20 cellular contexts compared by ENCODE assay signal in the genomic region with DNA sequence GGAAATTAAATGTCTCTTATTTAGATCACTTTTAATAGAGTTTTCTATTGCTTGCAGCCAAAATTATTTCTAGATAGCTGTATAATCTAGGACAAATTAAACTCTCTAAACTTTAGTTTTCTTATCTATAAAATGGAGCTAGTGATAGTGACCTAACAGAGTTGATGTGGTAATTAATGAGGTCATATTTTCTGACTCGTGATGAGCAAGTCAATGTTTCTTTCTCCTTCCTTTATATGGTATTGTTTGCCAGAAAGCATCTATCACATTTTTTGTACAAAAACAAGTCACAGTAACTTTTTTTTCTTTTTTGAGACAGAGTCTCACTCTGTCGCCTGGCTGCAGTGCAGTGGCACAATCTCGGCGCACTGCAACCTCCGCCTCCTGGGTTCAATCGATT.
"Had no signal": no experiment of that assay in that cellular context is flagged by ENCODE, and none has a peak within 500 bp of the region (broad histone marks: within the 10 kb centered on the region; RNA-seq: fewer than 3 reads in every experiment).

No MANE protein-coding gene starts in this region.

- H3K27ac ChIP-seq: ascending aorta, coronary artery, hepatocyte, neural progenitor cell, prostate gland, right atrium auricular region, skin epidermis, thoracic aorta, upper lobe of left lung, VCaP had no signal

- H3K27me3 ChIP-seq: ascending aorta, hepatocyte, neural progenitor cell, right atrium auricular region, upper lobe of left lung had no signal

- H3K9me3 ChIP-seq: ascending aorta, prostate gland, right atrium auricular region, thoracic aorta, upper lobe of left lung had no signal

- ATAC-seq: activated T-cell treated with anti-CD3 and anti-CD28 coated beads, Interleukin-2, amount 50 U/mL, for 4 hours; left cardiac atrium; naive thymus-derived CD4-positive, alpha-beta T cell; stimulated activated memory B cell treated with anti-CD40 and anti-IgM and Interleukin-4, amounts not matched to agents 10 μg/mL and 1 μg/mL and 100 μg/mL, for 72 hours had no signal

- H3K4me3 ChIP-seq: ascending aorta, coronary artery, hepatocyte, neural progenitor cell, prostate gland, right atrium auricular region, skin epidermis, thoracic aorta, upper lobe of left lung had no signal

- H3K4me1 ChIP-seq: ascending aorta, neural progenitor cell, prostate gland, right atrium auricular region had no signal

- H3K36me3 ChIP-seq: ascending aorta, neural progenitor cell, prostate gland, right atrium auricular region, thoracic aorta, upper lobe of left lung had no signal

- DNase-seq: activated CD4-positive, alpha-beta T cell treated with anti-CD3 and anti-CD28 coated beads, Interleukin-2, amount 50 U/mL, for 1 hour; activated CD4-positive, CD25-positive, alpha-beta regulatory T cell treated with anti-CD3 and anti-CD28 coated beads, Interleukin-2, amount 50 U/mL, for 72 hours; activated CD8-positive, alpha-beta memory T cell treated with anti-CD3 and anti-CD28 coated beads, Interleukin-2, amount 50 U/mL, for 4 hours; activated effector memory CD4-positive, alpha-beta T cell treated with anti-CD3 and anti-CD28 coated beads, Interleukin-2, amount 50 U/mL, for 16 hours; activated naive CD4-positive, alpha-beta T cell treated with anti-CD3 and anti-CD28 coated beads, Interleukin-2, amount 50 U/mL, for 16 hours; activated T-cell treated with anti-CD3 and anti-CD28 coated beads, Interleukin-2, amount 50 U/mL, for 4 hours; left cardiac atrium; naive thymus-derived CD4-positive, alpha-beta T cell; stimulated activated CD4-positive, alpha-beta T cell treated with anti-CD3 and anti-CD28 coated beads, Interleukin-4, amount 100 ng/mL, for 24 hours; upper lobe of left lung had no signal
